ENCODE assay signal across 1 cellular context in the genomic region with DNA sequence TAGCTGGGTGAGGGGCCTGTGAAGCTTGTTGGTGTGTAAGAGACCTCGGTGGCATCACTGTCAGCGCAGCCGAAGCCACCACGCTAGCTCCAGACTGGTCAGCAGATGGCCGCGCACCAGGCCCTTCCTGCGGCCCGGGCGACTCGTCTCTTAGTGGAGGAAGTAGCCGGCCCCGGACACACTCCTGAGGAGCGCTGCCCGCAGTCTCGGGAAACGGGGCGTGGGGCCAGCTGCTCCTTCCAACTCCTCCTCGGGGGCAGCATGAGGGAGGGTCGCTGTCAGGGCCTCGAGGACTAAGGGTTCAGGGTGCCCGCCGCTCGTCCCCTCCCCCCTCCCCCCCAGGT.
TF ChIP-seq lines count a peak whose summit lies in the region.

No MANE protein-coding gene starts in this region.

TF ChIP-seq in HepG2, 621 proteins besides CTCF, POLR2A, EP300 and RAD21 (continued from another document):
- TF ChIP-seq, protein P1, sequence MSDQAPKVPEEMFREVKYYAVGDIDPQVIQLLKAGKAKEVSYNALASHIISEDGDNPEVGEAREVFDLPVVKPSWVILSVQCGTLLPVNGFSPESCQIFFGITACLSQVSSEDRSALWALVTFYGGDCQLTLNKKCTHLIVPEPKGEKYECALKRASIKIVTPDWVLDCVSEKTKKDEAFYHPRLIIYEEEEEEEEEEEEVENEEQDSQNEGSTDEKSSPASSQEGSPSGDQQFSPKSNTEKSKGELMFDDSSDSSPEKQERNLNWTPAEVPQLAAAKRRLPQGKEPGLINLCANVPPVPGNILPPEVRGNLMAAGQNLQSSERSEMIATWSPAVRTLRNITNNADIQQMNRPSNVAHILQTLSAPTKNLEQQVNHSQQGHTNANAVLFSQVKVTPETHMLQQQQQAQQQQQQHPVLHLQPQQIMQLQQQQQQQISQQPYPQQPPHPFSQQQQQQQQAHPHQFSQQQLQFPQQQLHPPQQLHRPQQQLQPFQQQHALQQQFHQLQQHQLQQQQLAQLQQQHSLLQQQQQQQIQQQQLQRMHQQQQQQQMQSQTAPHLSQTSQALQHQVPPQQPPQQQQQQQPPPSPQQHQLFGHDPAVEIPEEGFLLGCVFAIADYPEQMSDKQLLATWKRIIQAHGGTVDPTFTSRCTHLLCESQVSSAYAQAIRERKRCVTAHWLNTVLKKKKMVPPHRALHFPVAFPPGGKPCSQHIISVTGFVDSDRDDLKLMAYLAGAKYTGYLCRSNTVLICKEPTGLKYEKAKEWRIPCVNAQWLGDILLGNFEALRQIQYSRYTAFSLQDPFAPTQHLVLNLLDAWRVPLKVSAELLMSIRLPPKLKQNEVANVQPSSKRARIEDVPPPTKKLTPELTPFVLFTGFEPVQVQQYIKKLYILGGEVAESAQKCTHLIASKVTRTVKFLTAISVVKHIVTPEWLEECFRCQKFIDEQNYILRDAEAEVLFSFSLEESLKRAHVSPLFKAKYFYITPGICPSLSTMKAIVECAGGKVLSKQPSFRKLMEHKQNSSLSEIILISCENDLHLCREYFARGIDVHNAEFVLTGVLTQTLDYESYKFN (CRISPR knock-in tag; conservative IDR thresholded peaks at IDR 0.05), result no peak
